Comparison of ENCODE assay signal across 10 cellular contexts in the genomic region with DNA sequence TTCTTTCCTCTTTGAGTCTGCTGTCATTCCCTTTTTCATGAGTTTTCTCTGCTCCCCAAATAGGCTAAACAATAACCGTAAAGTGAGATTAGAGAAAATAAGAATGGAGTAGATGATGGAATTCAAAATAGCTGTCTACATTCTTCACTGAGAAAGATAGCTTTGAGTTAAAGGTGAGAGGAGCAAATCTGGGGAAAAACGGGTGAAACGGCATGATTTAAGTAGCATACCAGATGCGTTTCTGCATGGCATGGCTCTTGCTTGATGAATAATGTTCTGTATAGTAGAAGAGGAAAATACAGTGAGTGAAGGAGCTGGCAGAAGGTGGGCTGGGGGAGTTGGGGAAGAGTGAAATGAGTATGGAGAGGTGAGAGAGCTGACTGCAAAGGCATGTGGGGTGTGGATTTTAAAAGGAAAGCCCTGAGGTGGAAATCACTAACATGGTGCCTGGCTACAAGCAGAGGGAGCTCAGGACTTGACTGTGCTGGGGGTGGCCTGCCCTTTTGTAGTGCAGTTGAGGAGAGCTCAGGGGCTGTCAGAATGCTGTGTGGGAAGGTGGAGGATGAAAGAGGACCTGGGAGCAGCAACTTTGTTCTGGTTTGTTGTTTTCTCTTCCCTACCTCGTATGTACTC. TPM values are rescaled to one million over a fixed set of nuclear protein-coding genes. Genes with fewer than 3 reads are reported as not detected.
A peak's percentile ranks its signal among the peaks of the same experiment; 100 is the strongest.
DNase-seq lines count a peak whose midpoint lies in the region; ATAC-seq, FAIRE-seq and TF ChIP-seq lines count a peak whose summit lies in the region.
"Had no signal": no experiment of that assay in that cellular context is flagged by ENCODE, and none has a peak within 500 bp of the region (broad histone marks: within the 10 kb centered on the region; RNA-seq: fewer than 3 reads in every experiment).

No MANE protein-coding gene starts in this region.

- no peak for FAIRE-seq in K562 (lab: Jason Lieb, UNC)
- FAIRE-seq: TTC549 had no signal

- no peak overlapping the region for H3K4me3 Mint-ChIP-seq in activated naive CD4-positive, alpha-beta T cell treated with anti-CD3 and anti-CD28 coated beads, Interleukin-2, amount 50 U/mL, for 24 hours

- H3K4me1 Mint-ChIP-seq in activated naive CD4-positive, alpha-beta T cell treated with anti-CD3 and anti-CD28 coated beads, Interleukin-2, amount 50 U/mL, for 24 hours = peaks cover 31% of the 10 kb centered on the region

- H3K79me2 ChIP-seq in K562 (ENCODE audit: control insufficient read depth, insufficient read depth, low read length) = peaks cover 48% of the 10 kb centered on the region

- H3K27me3 ChIP-seq in K562 (ENCODE audit: control insufficient read depth in 2 of 2, insufficient read depth in 2 of 2, low read length in 2 of 2) (no peaks in the 10 kb centered on the region), muscle layer of colon (ENCODE audit: control insufficient read depth in 1 of 2, insufficient read depth in 2 of 2, low read length in 2 of 2) (no peaks in the 10 kb centered on the region), upper lobe of right lung (no peaks in the 10 kb centered on the region)

- TF ChIP-seq CTCF in K562 (IDR thresholded peaks at IDR 0.05 in 2 of 3, conservative IDR thresholded peaks at IDR 0.05 in 1 of 3; ENCODE audit: insufficient read depth in 2 of 3, low read depth in 1 of 3, low read length in 3 of 3) (no peak), upper lobe of right lung (IDR thresholded peaks at IDR 0.05) (no peak)

- no peak overlapping the region for H3K4me2 ChIP-seq in K562 (ENCODE audit: insufficient read depth, low read length)

- no peaks in the 10 kb centered on the region for H3K9me3 Mint-ChIP-seq in activated naive CD4-positive, alpha-beta T cell treated with anti-CD3 and anti-CD28 coated beads, Interleukin-2, amount 50 U/mL, for 24 hours

- H3K4me1 ChIP-seq in K562 (replicated peaks in 1 of 2; ENCODE audit: control insufficient read depth in 2 of 2, insufficient read depth in 2 of 2, low read length in 2 of 2) (peaks cover 11 to 31% of the 10 kb centered on the region in 2 experiments), muscle layer of colon (ENCODE audit: insufficient read depth, low read length) (peaks cover 45% of the 10 kb centered on the region), upper lobe of right lung (peaks cover 50% of the 10 kb centered on the region)

- no peaks in the 10 kb centered on the region for H3K9me1 ChIP-seq in K562 (ENCODE audit: control insufficient read depth, insufficient read depth, low read length)

- no peak overlapping the region for H3K4me3 ChIP-seq in K562
- no peak overlapping the region for H3K4me3 ChIP-seq in muscle layer of colon (ENCODE audit: low read depth in 1 of 2, low read length in 2 of 2)
- no peak overlapping the region for H3K4me3 ChIP-seq in upper lobe of right lung

- TF ChIP-seq RAD21 in K562 (CRISPR knock-in tag; conservative IDR thresholded peaks at IDR 0.05 in 1 of 2, IDR thresholded peaks at IDR 0.05 in 1 of 2) = no peak

- peak; percentile 61 for ATAC-seq in K562
- ATAC-seq in upper lobe of right lung = peak; percentile 58

- WGBS in K562 (ENCODE audit: insufficient coverage, low coverage, missing lambda C conversion rate) = 60% methylated on average over 5 of the region's 5 CpGs

- POLR2A ChIA-PET in K562 (lab: Yijun Ruan, JAX) = interaction anchor here (0.5 to 2.1 kb wide), 8 partner anchors 8 to 698 kb away, joined by 3 to 5 read pairs (median 4); partner anchors contain the start of genes BICRAL and TBCC

- H3K27ac Mint-ChIP-seq in activated naive CD4-positive, alpha-beta T cell treated with anti-CD3 and anti-CD28 coated beads, Interleukin-2, amount 50 U/mL, for 24 hours = peak overlapping the region; percentile 79

- CTCF ChIA-PET in K562 (lab: Yijun Ruan, JAX; ENCODE audit: low intra/inter-chr PET ratio) = no interaction called here

- peaks cover 5% of the 10 kb centered on the region for H3K36me3 Mint-ChIP-seq in activated naive CD4-positive, alpha-beta T cell treated with anti-CD3 and anti-CD28 coated beads, Interleukin-2, amount 50 U/mL, for 24 hours

- no peak overlapping the region for H2AFZ ChIP-seq in K562 (ENCODE audit: low read depth, low read length)

- peaks cover 6% of the 10 kb centered on the region; the same call in 1 of the 2 replicates for H4K20me1 ChIP-seq in K562 (replicated peaks; ENCODE audit: control insufficient read depth, insufficient read depth, low read length)

- 0 out of 2 replicates have a peak, but pooled peaks have one; percentile 19 for TF ChIP-seq POLR2A in K562 (conservative IDR thresholded peaks at IDR 0.05)

- H3K9me3 ChIP-seq in K562 (replicated peaks; ENCODE audit: control insufficient read depth, insufficient read depth, low read depth, low read length) = no peaks in the 10 kb centered on the region
- no peaks in the 10 kb centered on the region for H3K9me3 ChIP-seq in muscle layer of colon (ENCODE audit: low read length)
- no peaks in the 10 kb centered on the region for H3K9me3 ChIP-seq in upper lobe of right lung

- no peak for TF ChIP-seq EP300 in K562 (IDR thresholded peaks at IDR 0.05; ENCODE audit: low read length)

- no peak for DNase-seq in activated naive CD4-positive, alpha-beta T cell treated with anti-CD3 and anti-CD28 coated beads, Interleukin-2, amount 50 U/mL, for 16 hours
- DNase-seq in K562 (ENCODE audit: extremely low read depth in 1 of 4, low spot score in 3 of 4) (peak in 1 of 4 experiments; percentile 13), upper lobe of right lung (no peak), NCI-H446 treated with DMSO at 0.1 percent for 48 hours (lab: John Stamatoyannopoulos, UW) (no peak), RPMI8226 (no peak), NCI-H1436 (lab: John Stamatoyannopoulos, UW) (no peak)
- DNase-seq: NCI-H2029 treated with DMSO at 0.1 percent for 48 hours had no signal

- H3K27me3 Mint-ChIP-seq in activated naive CD4-positive, alpha-beta T cell treated with anti-CD3 and anti-CD28 coated beads, Interleukin-2, amount 50 U/mL, for 24 hours = no peaks in the 10 kb centered on the region

- no TSS peak for BruUV-seq in K562 (replicated peaks; lab: Mats Ljungman, UMichigan)

- H3K27ac ChIP-seq in K562 (ENCODE audit: extremely low read depth, low read depth, low read length) = no peak overlapping the region
- peak overlapping the region; percentile 2 for H3K27ac ChIP-seq in muscle layer of colon (ENCODE audit: low read depth, low read length)
- peak overlapping the region; percentile 42 for H3K27ac ChIP-seq in upper lobe of right lung

- H3K36me3 ChIP-seq in K562 (ENCODE audit: control insufficient read depth, insufficient read depth, low read length) (peaks cover 4% of the 10 kb centered on the region; the same call in 1 of the 3 replicates), muscle layer of colon (ENCODE audit: insufficient read depth, low read length) (peaks cover 6% of the 10 kb centered on the region), upper lobe of right lung (peaks cover 3% of the 10 kb centered on the region)

- intact Hi-C loops in K562 (cut with micrococcal nuclease) (no loop called here), upper lobe of right lung (cut with DNase I) (no loop called here)

- H3K9ac ChIP-seq in K562 (ENCODE audit: insufficient read depth in 1 of 2, low read depth in 2 of 2, low read length in 2 of 2) (peak overlapping the region in 1 of 2 experiments; percentile 50; a peak in 1 of 4 replicates), muscle layer of colon (ENCODE audit: low read length) (no peak overlapping the region)

- in situ Hi-C loops in K562 (cut with MboI) = no loop called here

TF ChIP-seq in K562, 482 proteins besides CTCF, POLR2A, EP300 and RAD21 (continues in another document):
- TF ChIP-seq SUPT5H (IDR thresholded peaks at IDR 0.05) = 0 out of 2 replicates have a peak, but pooled peaks have one; percentile 38

RNA-seq across cellular contexts. Expression of gene BICRAL, which starts 8.8 kb away (rescaled TPM):
- total RNA-seq in K562 (2011; cell fraction: chromatin; rRNA removed; ENCODE audit: low replicate concordance) = 17.0 and 22.8 TPM in 2 replicates
- total RNA-seq in K562 (2011; cell fraction: nucleolus; rRNA removed) = 9.5 TPM in 2 replicates
- 13.6 and 16.9 TPM in 2 replicates for total RNA-seq in K562 (2011; cell fraction: nucleoplasm; rRNA removed)
- total RNA-seq in K562 (2014; rRNA removed) (3.7 and 4.4 TPM in 2 replicates), K562 (2014; rRNA removed; fragmentation: Illumina TruSeq; extraction: Trizol) (5.6 and 6.6 TPM in 2 replicates), K562 (2015; rRNA removed; fragmentation: Illumina TruSeq; extraction: Trizol) (5.2 and 5.7 TPM in 2 replicates), K562 (2021) (9.2 and 10.2 TPM in 2 replicates), upper lobe of right lung (21.0 TPM)
- polyA plus RNA-seq in K562 (2011; rRNA removed) (10.1 and 11.9 TPM in 2 replicates), K562 (2014; fragmentation: Illumina TruSeq; extraction: Trizol) (9.7 and 10.4 TPM in 2 replicates), K562 (2014; fragmentation: Nextera tagmentation; extraction: Ambion mirVana) (1 to 10 TPM; 1.2 to 1.4 TPM), K562 (2014; rRNA removed) (5.3 and 6.2 TPM in 2 replicates)
- polyA plus RNA-seq in K562 (2011; cell fraction: cytosol; rRNA removed) = 9.1 and 13.7 TPM in 2 replicates
- 7.7 and 9.2 TPM in 2 replicates for polyA plus RNA-seq in K562 (2011; cell fraction: nucleus; rRNA removed)
- 5.7 and 7.4 TPM in 2 replicates for polyA plus RNA-seq in K562 (2012)
- 23.8 and 24.3 TPM in 2 replicates for polyA minus RNA-seq in K562 (2011; rRNA and poly(A)+ RNA removed)
- polyA minus RNA-seq in K562 (2011; cell fraction: cytosol; rRNA and poly(A)+ RNA removed) = 10.1 and 10.7 TPM in 2 replicates
- 4.3 and 9.6 TPM in 2 replicates for polyA minus RNA-seq in K562 (2011; cell fraction: nucleus; rRNA and poly(A)+ RNA removed)

RNA-seq across cellular contexts. Expression of gene TBCC, which starts 44.8 kb away (rescaled TPM):
- 19.4 and 28.3 TPM in 2 replicates for total RNA-seq in K562 (2011; cell fraction: chromatin; rRNA removed; ENCODE audit: low replicate concordance)
- 29.3 and 40.5 TPM in 2 replicates for total RNA-seq in K562 (2011; cell fraction: nucleolus; rRNA removed)
- total RNA-seq in K562 (2011; cell fraction: nucleoplasm; rRNA removed) = 32.5 and 32.9 TPM in 2 replicates
- 34.1 and 55.1 TPM in 2 replicates for total RNA-seq in K562 (2014; rRNA removed)
- 16.1 and 20.9 TPM in 2 replicates for total RNA-seq in K562 (2014; rRNA removed; fragmentation: Illumina TruSeq; extraction: Trizol)
- total RNA-seq in K562 (2015; rRNA removed; fragmentation: Illumina TruSeq; extraction: Trizol) = 31.3 and 31.9 TPM in 2 replicates
- total RNA-seq in K562 (2021) = 27.8 and 28.7 TPM in 2 replicates
- 16.5 and 19.5 TPM in 2 replicates for polyA plus RNA-seq in K562 (2011; rRNA removed)
- 20.2 and 26.4 TPM in 2 replicates for polyA plus RNA-seq in K562 (2011; cell fraction: cytosol; rRNA removed)
- polyA plus RNA-seq in K562 (2011; cell fraction: nucleus; rRNA removed) = 28.2 and 28.3 TPM in 2 replicates
- polyA plus RNA-seq in K562 (2012) = 24.3 and 30.8 TPM in 2 replicates
- 23.3 and 24.8 TPM in 2 replicates for polyA plus RNA-seq in K562 (2014; fragmentation: Illumina TruSeq; extraction: Trizol)
- polyA plus RNA-seq in K562 (2014; fragmentation: Nextera tagmentation; extraction: Ambion mirVana) = 1 to 10 TPM; 2.8 to 5.0 TPM
- polyA plus RNA-seq in K562 (2014; rRNA removed) = 28.9 and 29.5 TPM in 2 replicates
- 5.2 and 6.0 TPM in 2 replicates for polyA minus RNA-seq in K562 (2011; rRNA and poly(A)+ RNA removed)
- polyA minus RNA-seq in K562 (2011; cell fraction: cytosol; rRNA and poly(A)+ RNA removed) = 8.4 and 9.8 TPM in 2 replicates
- 8.9 and 15.4 TPM in 2 replicates for polyA minus RNA-seq in K562 (2011; cell fraction: nucleus; rRNA and poly(A)+ RNA removed)
- 17.8 TPM for total RNA-seq in upper lobe of right lung
